In the genomic region with DNA sequence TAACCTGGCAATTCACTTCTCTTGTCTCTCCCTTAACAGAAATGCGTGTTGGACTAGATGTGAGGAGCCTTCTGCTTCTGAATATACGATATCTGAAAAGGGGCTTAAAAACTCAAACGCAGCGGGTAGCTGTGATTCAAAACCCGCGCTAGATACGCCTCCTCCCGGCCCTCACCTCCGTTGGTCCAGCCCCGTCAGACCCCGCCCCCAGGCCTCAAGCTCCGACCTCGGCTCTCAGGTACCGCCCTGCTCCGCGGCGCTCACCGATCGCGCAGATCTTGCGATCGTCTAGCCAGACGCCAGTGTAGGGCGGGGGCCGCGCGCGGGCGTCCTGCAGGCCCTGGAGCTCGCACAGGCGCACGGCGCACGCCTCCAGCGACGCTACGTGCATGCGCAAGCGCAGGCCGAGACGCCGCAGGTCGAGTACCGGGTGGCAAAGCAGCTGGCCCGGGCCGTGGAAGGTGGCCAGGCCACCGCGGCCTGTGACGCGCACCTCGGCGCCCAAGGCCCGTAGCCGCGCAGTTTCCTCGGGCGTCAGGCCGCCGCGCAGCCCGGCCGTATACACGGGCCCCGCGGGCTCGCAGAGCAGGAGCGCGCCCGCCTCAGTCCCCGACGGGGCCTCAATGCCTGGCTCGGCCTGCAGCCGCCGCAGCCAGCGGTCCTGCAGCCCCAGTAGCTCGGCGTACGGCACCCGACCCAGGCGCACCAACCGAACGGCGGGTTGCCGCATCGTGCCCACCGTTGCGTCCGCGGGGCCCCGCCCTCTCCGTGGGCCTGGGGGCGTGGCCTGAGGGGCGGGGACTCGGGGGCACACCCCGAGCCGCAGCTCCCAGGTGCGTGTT, we compare ENCODE assay signal across 8 cellular contexts. TPM values are rescaled to one million over a fixed set of nuclear protein-coding genes. Genes with fewer than 3 reads are reported as not detected.
A peak's percentile ranks its signal among the peaks of the same experiment; 100 is the strongest.
DNase-seq lines count a peak whose midpoint lies in the region; ATAC-seq and TF ChIP-seq lines count a peak whose summit lies in the region.

A gene (minus strand): TSS at position 751 of the 842 bp plus-strand sequence. CDS start 21 bp downstream, at position 730.

- peaks cover 35% of the 10 kb centered on the region for H3K36me3 Mint-ChIP-seq in WTC11

- peaks cover 20% of the 10 kb centered on the region for H3K4me1 Mint-ChIP-seq in WTC11

- no peak for TF ChIP-seq CTCF in WTC11 (IDR thresholded peaks at IDR 0.05)

- CTCF ChIA-PET in WTC11 (lab: Charles Lee) = interaction anchor here (0.7 to 3.2 kb wide), 13 partner anchors 14 to 539 kb away, joined by 3 to 29 read pairs (median 5); a partner anchor contains a TSS

- POLR2A ChIA-PET in WTC11 (lab: Charles Lee) = interaction anchor here (0.6 to 2.5 kb wide), 14 partner anchors 17 to 1131 kb away, joined by 3 to 17 read pairs (median 5); a partner anchor contains a TSS

- H3K27ac ChIP-seq in caudate nucleus (ENCODE audit: low read depth, low read length) = peak within 1 kb of the TSS; percentile 96

- H3K27ac Mint-ChIP-seq in WTC11 = peak within 1 kb of the TSS; percentile 97

- peak; percentile 97 for ATAC-seq in GM18909 (IDR thresholded peaks at IDR 0.05; ENCODE audit: poor library complexity, unreplicated experiment)
- ATAC-seq in HG03159 (IDR thresholded peaks at IDR 0.05; ENCODE audit: unreplicated experiment) = peak; percentile 96
- ATAC-seq in WTC11 = peak; percentile 94

- H3K9me3 Mint-ChIP-seq in WTC11 = peaks cover 21% of the 10 kb centered on the region

- H3K4me3 Mint-ChIP-seq in WTC11 = peak within 1 kb of the TSS; percentile 72

- no peaks in the 10 kb centered on the region; the same call in 1 of the 2 replicates for H3K27me3 Mint-ChIP-seq in WTC11 (ENCODE audit: low read depth)

- peak; percentile 93 for DNase-seq in AG08395 (ENCODE audit: low spot score)
- peak; percentile 99 for DNase-seq in NCI-H2227 (lab: John Stamatoyannopoulos, UW; ENCODE audit: unreplicated experiment)
- DNase-seq in WTC11 (ENCODE audit: low spot score) = peak; percentile 97
- DNase-seq in caudate nucleus (lab: John Stamatoyannopoulos, UW) = peak in 60 of 61 donors; percentile 28 to 98 (median 88)
- peak; percentile 89 for DNase-seq in inferior parietal cortex (ENCODE audit: extremely low spot score)
- DNase-seq in smooth muscle cell of the brain vasculature (ENCODE audit: low read depth, low spot score) = peak; percentile 94

TF ChIP-seq in WTC11, 78 proteins besides CTCF, POLR2A, EP300 and RAD21 (continues in another document):
- TF ChIP-seq GTF2I (CRISPR knock-in tag; conservative IDR thresholded peaks at IDR 0.05) (no peak), NR3C1 (CRISPR knock-in tag; conservative IDR thresholded peaks at IDR 0.05; ENCODE audit: low read depth) (no peak), MYBL2 (CRISPR knock-in tag; IDR thresholded peaks at IDR 0.05) (0 out of 2 replicates have a peak, but pooled peaks have one; percentile 78), ZNF396 (CRISPR knock-in tag; IDR thresholded peaks at IDR 0.05; ENCODE audit: borderline replicate concordance) (no peak)
- TF ChIP-seq, protein P1, sequence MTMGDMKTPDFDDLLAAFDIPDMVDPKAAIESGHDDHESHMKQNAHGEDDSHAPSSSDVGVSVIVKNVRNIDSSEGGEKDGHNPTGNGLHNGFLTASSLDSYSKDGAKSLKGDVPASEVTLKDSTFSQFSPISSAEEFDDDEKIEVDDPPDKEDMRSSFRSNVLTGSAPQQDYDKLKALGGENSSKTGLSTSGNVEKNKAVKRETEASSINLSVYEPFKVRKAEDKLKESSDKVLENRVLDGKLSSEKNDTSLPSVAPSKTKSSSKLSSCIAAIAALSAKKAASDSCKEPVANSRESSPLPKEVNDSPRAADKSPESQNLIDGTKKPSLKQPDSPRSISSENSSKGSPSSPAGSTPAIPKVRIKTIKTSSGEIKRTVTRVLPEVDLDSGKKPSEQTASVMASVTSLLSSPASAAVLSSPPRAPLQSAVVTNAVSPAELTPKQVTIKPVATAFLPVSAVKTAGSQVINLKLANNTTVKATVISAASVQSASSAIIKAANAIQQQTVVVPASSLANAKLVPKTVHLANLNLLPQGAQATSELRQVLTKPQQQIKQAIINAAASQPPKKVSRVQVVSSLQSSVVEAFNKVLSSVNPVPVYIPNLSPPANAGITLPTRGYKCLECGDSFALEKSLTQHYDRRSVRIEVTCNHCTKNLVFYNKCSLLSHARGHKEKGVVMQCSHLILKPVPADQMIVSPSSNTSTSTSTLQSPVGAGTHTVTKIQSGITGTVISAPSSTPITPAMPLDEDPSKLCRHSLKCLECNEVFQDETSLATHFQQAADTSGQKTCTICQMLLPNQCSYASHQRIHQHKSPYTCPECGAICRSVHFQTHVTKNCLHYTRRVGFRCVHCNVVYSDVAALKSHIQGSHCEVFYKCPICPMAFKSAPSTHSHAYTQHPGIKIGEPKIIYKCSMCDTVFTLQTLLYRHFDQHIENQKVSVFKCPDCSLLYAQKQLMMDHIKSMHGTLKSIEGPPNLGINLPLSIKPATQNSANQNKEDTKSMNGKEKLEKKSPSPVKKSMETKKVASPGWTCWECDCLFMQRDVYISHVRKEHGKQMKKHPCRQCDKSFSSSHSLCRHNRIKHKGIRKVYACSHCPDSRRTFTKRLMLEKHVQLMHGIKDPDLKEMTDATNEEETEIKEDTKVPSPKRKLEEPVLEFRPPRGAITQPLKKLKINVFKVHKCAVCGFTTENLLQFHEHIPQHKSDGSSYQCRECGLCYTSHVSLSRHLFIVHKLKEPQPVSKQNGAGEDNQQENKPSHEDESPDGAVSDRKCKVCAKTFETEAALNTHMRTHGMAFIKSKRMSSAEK (CRISPR knock-in tag; IDR thresholded peaks at IDR 0.05; ENCODE audit: borderline replicate concordance) = 0 out of 2 replicates have a peak, but pooled peaks have one; percentile 32
- TF ChIP-seq, protein P2, sequence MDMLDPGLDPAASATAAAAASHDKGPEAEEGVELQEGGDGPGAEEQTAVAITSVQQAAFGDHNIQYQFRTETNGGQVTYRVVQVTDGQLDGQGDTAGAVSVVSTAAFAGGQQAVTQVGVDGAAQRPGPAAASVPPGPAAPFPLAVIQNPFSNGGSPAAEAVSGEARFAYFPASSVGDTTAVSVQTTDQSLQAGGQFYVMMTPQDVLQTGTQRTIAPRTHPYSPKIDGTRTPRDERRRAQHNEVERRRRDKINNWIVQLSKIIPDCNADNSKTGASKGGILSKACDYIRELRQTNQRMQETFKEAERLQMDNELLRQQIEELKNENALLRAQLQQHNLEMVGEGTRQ (CRISPR knock-in tag; IDR thresholded peaks at IDR 0.05) = 0 out of 2 replicates have a peak, but pooled peaks have one; percentile 3
- TF ChIP-seq, protein P3, sequence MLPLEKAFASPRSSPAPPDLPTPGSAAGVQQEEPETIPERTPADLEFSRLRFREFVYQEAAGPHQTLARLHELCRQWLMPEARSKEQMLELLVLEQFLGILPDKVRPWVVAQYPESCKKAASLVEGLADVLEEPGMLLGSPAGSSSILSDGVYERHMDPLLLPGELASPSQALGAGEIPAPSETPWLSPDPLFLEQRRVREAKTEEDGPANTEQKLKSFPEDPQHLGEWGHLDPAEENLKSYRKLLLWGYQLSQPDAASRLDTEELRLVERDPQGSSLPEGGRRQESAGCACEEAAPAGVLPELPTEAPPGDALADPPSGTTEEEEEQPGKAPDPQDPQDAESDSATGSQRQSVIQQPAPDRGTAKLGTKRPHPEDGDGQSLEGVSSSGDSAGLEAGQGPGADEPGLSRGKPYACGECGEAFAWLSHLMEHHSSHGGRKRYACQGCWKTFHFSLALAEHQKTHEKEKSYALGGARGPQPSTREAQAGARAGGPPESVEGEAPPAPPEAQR (CRISPR knock-in tag; IDR thresholded peaks at IDR 0.05) = no peak
- TF ChIP-seq, protein P4, sequence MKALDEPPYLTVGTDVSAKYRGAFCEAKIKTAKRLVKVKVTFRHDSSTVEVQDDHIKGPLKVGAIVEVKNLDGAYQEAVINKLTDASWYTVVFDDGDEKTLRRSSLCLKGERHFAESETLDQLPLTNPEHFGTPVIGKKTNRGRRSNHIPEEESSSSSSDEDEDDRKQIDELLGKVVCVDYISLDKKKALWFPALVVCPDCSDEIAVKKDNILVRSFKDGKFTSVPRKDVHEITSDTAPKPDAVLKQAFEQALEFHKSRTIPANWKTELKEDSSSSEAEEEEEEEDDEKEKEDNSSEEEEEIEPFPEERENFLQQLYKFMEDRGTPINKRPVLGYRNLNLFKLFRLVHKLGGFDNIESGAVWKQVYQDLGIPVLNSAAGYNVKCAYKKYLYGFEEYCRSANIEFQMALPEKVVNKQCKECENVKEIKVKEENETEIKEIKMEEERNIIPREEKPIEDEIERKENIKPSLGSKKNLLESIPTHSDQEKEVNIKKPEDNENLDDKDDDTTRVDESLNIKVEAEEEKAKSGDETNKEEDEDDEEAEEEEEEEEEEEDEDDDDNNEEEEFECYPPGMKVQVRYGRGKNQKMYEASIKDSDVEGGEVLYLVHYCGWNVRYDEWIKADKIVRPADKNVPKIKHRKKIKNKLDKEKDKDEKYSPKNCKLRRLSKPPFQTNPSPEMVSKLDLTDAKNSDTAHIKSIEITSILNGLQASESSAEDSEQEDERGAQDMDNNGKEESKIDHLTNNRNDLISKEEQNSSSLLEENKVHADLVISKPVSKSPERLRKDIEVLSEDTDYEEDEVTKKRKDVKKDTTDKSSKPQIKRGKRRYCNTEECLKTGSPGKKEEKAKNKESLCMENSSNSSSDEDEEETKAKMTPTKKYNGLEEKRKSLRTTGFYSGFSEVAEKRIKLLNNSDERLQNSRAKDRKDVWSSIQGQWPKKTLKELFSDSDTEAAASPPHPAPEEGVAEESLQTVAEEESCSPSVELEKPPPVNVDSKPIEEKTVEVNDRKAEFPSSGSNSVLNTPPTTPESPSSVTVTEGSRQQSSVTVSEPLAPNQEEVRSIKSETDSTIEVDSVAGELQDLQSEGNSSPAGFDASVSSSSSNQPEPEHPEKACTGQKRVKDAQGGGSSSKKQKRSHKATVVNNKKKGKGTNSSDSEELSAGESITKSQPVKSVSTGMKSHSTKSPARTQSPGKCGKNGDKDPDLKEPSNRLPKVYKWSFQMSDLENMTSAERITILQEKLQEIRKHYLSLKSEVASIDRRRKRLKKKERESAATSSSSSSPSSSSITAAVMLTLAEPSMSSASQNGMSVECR (CRISPR knock-in tag; IDR thresholded peaks at IDR 0.05; ENCODE audit: borderline replicate concordance) = peak; percentile 70; the same call in 1 of the 2 replicates
- TF ChIP-seq, protein P5, sequence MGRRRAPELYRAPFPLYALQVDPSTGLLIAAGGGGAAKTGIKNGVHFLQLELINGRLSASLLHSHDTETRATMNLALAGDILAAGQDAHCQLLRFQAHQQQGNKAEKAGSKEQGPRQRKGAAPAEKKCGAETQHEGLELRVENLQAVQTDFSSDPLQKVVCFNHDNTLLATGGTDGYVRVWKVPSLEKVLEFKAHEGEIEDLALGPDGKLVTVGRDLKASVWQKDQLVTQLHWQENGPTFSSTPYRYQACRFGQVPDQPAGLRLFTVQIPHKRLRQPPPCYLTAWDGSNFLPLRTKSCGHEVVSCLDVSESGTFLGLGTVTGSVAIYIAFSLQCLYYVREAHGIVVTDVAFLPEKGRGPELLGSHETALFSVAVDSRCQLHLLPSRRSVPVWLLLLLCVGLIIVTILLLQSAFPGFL (CRISPR knock-in tag; IDR thresholded peaks at IDR 0.05; ENCODE audit: borderline replicate concordance) = no peak

RNA-seq across cellular contexts. Expression of the gene that starts here (rescaled TPM):
- 9.3 to 9.6 TPM (median 9.5 TPM) in 3 replicates for total RNA-seq in WTC11 (2021)

Comparison
In these comparisons a context has a peak if more than half of its experiments do, and no peak if none do; other contexts are left out.
1. Peak in every context shown above with its lines: DNase-seq, ATAC-seq and H3K27ac ChIP-seq.